In genomic region chr2:233349005-233349998, GRCh38 we compare ENCODE assay signal across 10 cellular contexts. TPM values are rescaled to one million over a fixed set of nuclear protein-coding genes. Genes with fewer than 3 reads are reported as not detected.
DNase-seq lines count a peak whose midpoint lies in the region; ATAC-seq, FAIRE-seq and TF ChIP-seq lines count a peak whose summit lies in the region.
"Had no signal": no experiment of that assay in that cellular context is flagged by ENCODE, and none has a peak within 500 bp of the region (broad histone marks: within the 10 kb centered on the region; RNA-seq: fewer than 3 reads in every experiment).

No MANE protein-coding gene starts in this region.

- H3K9me3 ChIP-seq in right atrium auricular region (no peaks in the 10 kb centered on the region), K562 (replicated peaks; ENCODE audit: control insufficient read depth, insufficient read depth, low read depth, low read length) (no peaks in the 10 kb centered on the region)

- in situ Hi-C loops in K562 (cut with MboI) = no loop called here

- DNase-seq in Right ventricle myocardium inferior (ENCODE audit: missing footprints) (peak; percentile 82), right atrium auricular region (ENCODE audit: low spot score) (no peak), K562 (ENCODE audit: extremely low read depth in 1 of 4, low spot score in 3 of 4) (no peak), nucleus accumbens (lab: John Stamatoyannopoulos, UW) (peak in 46 of 56 donors; percentile 26 to 90 (median 60))
- DNase-seq in stimulated activated CD4-positive, alpha-beta T cell treated with anti-CD3 and anti-CD28 coated beads, Interleukin-2, amount 100 ng/mL, for 24 hours = no peak

- H4K20me1 ChIP-seq in K562 (replicated peaks; ENCODE audit: control insufficient read depth, insufficient read depth, low read length) = no peaks in the 10 kb centered on the region

- no TSS peak for BruUV-seq in K562 (replicated peaks; lab: Mats Ljungman, UMichigan)

- no peak for TF ChIP-seq POLR2A in K562 (conservative IDR thresholded peaks at IDR 0.05)

- 41% methylated on average over 7 of the region's 15 CpGs for WGBS in K562 (ENCODE audit: insufficient coverage, low coverage, missing lambda C conversion rate)

- intact Hi-C loops in Right ventricle myocardium inferior (cut with DNase I) (no loop called here), K562 (cut with micrococcal nuclease) (no loop called here)

- TF ChIP-seq RAD21 in K562 (CRISPR knock-in tag; conservative IDR thresholded peaks at IDR 0.05 in 1 of 2, IDR thresholded peaks at IDR 0.05 in 1 of 2) = no peak

- peak overlapping the region in 1 of 2 experiments; percentile 51; a peak in 2 of 4 replicates for H3K9ac ChIP-seq in K562 (ENCODE audit: insufficient read depth in 1 of 2, low read depth in 2 of 2, low read length in 2 of 2)

- no peaks in the 10 kb centered on the region for H3K9me1 ChIP-seq in K562 (ENCODE audit: control insufficient read depth, insufficient read depth, low read length)

- POLR2A ChIA-PET in K562 (lab: Yijun Ruan, JAX) = interaction anchor here (0.7 to 1.0 kb wide), 3 partner anchors 11 to 23 kb away, joined by 3 to 4 read pairs (median 3); no protein-coding TSS in a partner anchor

- H3K4me1 ChIP-seq in right atrium auricular region = peaks cover 0 to 11% of the 10 kb centered on the region in 2 donors
- peaks cover 28% of the 10 kb centered on the region in 2 experiments for H3K4me1 ChIP-seq in K562 (replicated peaks in 1 of 2; ENCODE audit: control insufficient read depth in 2 of 2, insufficient read depth in 2 of 2, low read length in 2 of 2)

- H3K36me3 ChIP-seq in right atrium auricular region (no peaks in the 10 kb centered on the region), K562 (ENCODE audit: control insufficient read depth, insufficient read depth, low read length) (no peaks in the 10 kb centered on the region)

- TF ChIP-seq EP300 in K562 (IDR thresholded peaks at IDR 0.05; ENCODE audit: low read length) = no peak

- H3K4me2 ChIP-seq in K562 (ENCODE audit: insufficient read depth, low read length) = no peak overlapping the region

- TF ChIP-seq CTCF in right atrium auricular region (IDR thresholded peaks at IDR 0.05) = no peak
- no peak for TF ChIP-seq CTCF in K562 (IDR thresholded peaks at IDR 0.05 in 2 of 3, conservative IDR thresholded peaks at IDR 0.05 in 1 of 3; ENCODE audit: insufficient read depth in 2 of 3, low read depth in 1 of 3, low read length in 3 of 3)

- no peaks in the 10 kb centered on the region for H3K27me3 ChIP-seq in right atrium auricular region
- H3K27me3 ChIP-seq in K562 (ENCODE audit: control insufficient read depth in 2 of 2, insufficient read depth in 2 of 2, low read length in 2 of 2) = no peaks in the 10 kb centered on the region

- CTCF ChIA-PET in K562 (lab: Yijun Ruan, JAX; ENCODE audit: low intra/inter-chr PET ratio) = no interaction called here

- FAIRE-seq in K562 (lab: Jason Lieb, UNC) = no peak
- FAIRE-seq: TTC549 had no signal

- H3K79me2 ChIP-seq in K562 (ENCODE audit: control insufficient read depth, insufficient read depth, low read length) = no peaks in the 10 kb centered on the region

- H2AFZ ChIP-seq in K562 (ENCODE audit: low read depth, low read length) = no peak overlapping the region

- H3K4me3 ChIP-seq in right atrium auricular region = no peak overlapping the region
- no peak overlapping the region for H3K4me3 ChIP-seq in K562

- ATAC-seq in Right ventricle myocardium inferior (peak; percentile 73), HG03432 (IDR thresholded peaks at IDR 0.05; ENCODE audit: unreplicated experiment) (peak; percentile 57), K562 (no peak), HG02610 (IDR thresholded peaks at IDR 0.05; ENCODE audit: unreplicated experiment) (no peak), HG03565 (IDR thresholded peaks at IDR 0.05; ENCODE audit: unreplicated experiment) (no peak)

- H3K27ac ChIP-seq in right atrium auricular region (no peak overlapping the region), K562 (ENCODE audit: extremely low read depth, low read depth, low read length) (no peak overlapping the region)

TF ChIP-seq in K562, 482 proteins besides CTCF, POLR2A, EP300 and RAD21 (continues in another document):
- TF ChIP-seq CBFA2T3 (IDR thresholded peaks at IDR 0.05) (peak; percentile 58), KLF16 (IDR thresholded peaks at IDR 0.05) (peak; percentile 48; the same call in 1 of the 2 replicates), ZNF146 (CRISPR knock-in tag; IDR thresholded peaks at IDR 0.05; ENCODE audit: unreplicated experiment) (no peak), CTBP1 (IDR thresholded peaks at IDR 0.05; ENCODE audit: borderline replicate concordance) (no peak)

RNA-seq across cellular contexts. Expression of gene DGKD, which starts 5.0 kb away (rescaled TPM):
- total RNA-seq in Right ventricle myocardium inferior (29.2 TPM), right atrium auricular region (10 to 100 TPM; 18.4 to 40.1 TPM), K562 (2014; rRNA removed) (7.9 and 11.1 TPM in 2 replicates), K562 (2014; rRNA removed; fragmentation: Illumina TruSeq; extraction: Trizol) (10.6 and 13.4 TPM in 2 replicates), K562 (2015; rRNA removed; fragmentation: Illumina TruSeq; extraction: Trizol) (9.4 and 9.5 TPM in 2 replicates), K562 (2021) (22.8 and 29.5 TPM in 2 replicates)
- total RNA-seq in K562 (2011; cell fraction: chromatin; rRNA removed; ENCODE audit: low replicate concordance) = 163 and 241 TPM in 2 replicates
- total RNA-seq in K562 (2011; cell fraction: nucleolus; rRNA removed) = 70.9 and 79.1 TPM in 2 replicates
- total RNA-seq in K562 (2011; cell fraction: nucleoplasm; rRNA removed) = 80.4 and 94.8 TPM in 2 replicates
- polyA plus RNA-seq in K562 (2011; rRNA removed) (18.5 and 21.9 TPM in 2 replicates), K562 (2014; fragmentation: Illumina TruSeq; extraction: Trizol) (13.8 and 15.4 TPM in 2 replicates), K562 (2014; fragmentation: Nextera tagmentation; extraction: Ambion mirVana) (under 1 TPM; 0.52 to 0.66 TPM), K562 (2014; rRNA removed) (18.2 and 18.6 TPM in 2 replicates)
- 8.9 and 9.0 TPM in 2 replicates for polyA plus RNA-seq in K562 (2011; cell fraction: cytosol; rRNA removed)
- polyA plus RNA-seq in K562 (2011; cell fraction: nucleus; rRNA removed) = 107 and 120 TPM in 2 replicates
- 16.7 and 18.9 TPM in 2 replicates for polyA plus RNA-seq in K562 (2012)
- polyA minus RNA-seq in K562 (2011; rRNA and poly(A)+ RNA removed) = 26.1 and 43.5 TPM in 2 replicates
- polyA minus RNA-seq in K562 (2011; cell fraction: cytosol; rRNA and poly(A)+ RNA removed) = 10.3 and 13.8 TPM in 2 replicates
- polyA minus RNA-seq in K562 (2011; cell fraction: nucleus; rRNA and poly(A)+ RNA removed) = 19.5 and 27.5 TPM in 2 replicates

RNA-seq across cellular contexts. Expression of gene SAG, which starts 41.7 kb away (rescaled TPM):
- total RNA-seq in Right ventricle myocardium inferior (not detected), right atrium auricular region (1 to 10 TPM in 1 of 2 donors, not detected in 1; 2.9 TPM), K562 (2014; rRNA removed) (not detected in 2 replicates), K562 (2014; rRNA removed; fragmentation: Illumina TruSeq; extraction: Trizol) (not detected in 2 replicates), K562 (2015; rRNA removed; fragmentation: Illumina TruSeq; extraction: Trizol) (0.04 TPM in 1 of 2 replicates, not detected in the other), K562 (2021) (0.64 TPM in 1 of 2 replicates, not detected in the other)
- not detected in 2 replicates for total RNA-seq in K562 (2011; cell fraction: chromatin; rRNA removed; ENCODE audit: low replicate concordance)
- not detected in 2 replicates for total RNA-seq in K562 (2011; cell fraction: nucleolus; rRNA removed)
- not detected in 2 replicates for total RNA-seq in K562 (2011; cell fraction: nucleoplasm; rRNA removed)
- polyA plus RNA-seq in K562 (2011; rRNA removed) (not detected in 2 replicates), K562 (2014; fragmentation: Illumina TruSeq; extraction: Trizol) (not detected in 2 replicates), K562 (2014; fragmentation: Nextera tagmentation; extraction: Ambion mirVana) (under 1 TPM; 0.06 to 0.56 TPM), K562 (2014; rRNA removed) (not detected in 2 replicates)
- not detected in 2 replicates for polyA plus RNA-seq in K562 (2011; cell fraction: cytosol; rRNA removed)
- polyA plus RNA-seq in K562 (2011; cell fraction: nucleus; rRNA removed) = not detected in 2 replicates
- 0.03 TPM in 1 of 2 replicates, not detected in the other for polyA plus RNA-seq in K562 (2012)
- not detected in 2 replicates for polyA minus RNA-seq in K562 (2011; rRNA and poly(A)+ RNA removed)
- not detected in 2 replicates for polyA minus RNA-seq in K562 (2011; cell fraction: cytosol; rRNA and poly(A)+ RNA removed)
- polyA minus RNA-seq in K562 (2011; cell fraction: nucleus; rRNA and poly(A)+ RNA removed) = 0.11 TPM in 1 of 2 replicates, not detected in the other
- total RNA-seq: urinary bladder had no signal

Comparison
In these comparisons a context has a peak if more than half of its experiments do, and no peak if none do; other contexts are left out.
1. DNase-seq: peak in Right ventricle myocardium inferior (single experiment) and nucleus accumbens (46 of 56); none in right atrium auricular region (single experiment), K562 (0 of 4) and stimulated activated CD4-positive, alpha-beta T cell treated with anti-CD3 and anti-CD28 coated beads, Interleukin-2, amount 100 ng/mL, for 24 hours (0 of 2).
2. ATAC-seq: peak in Right ventricle myocardium inferior (single experiment) and HG03432 (single experiment); none in K562 (single experiment), HG02610 (single experiment) and HG03565 (single experiment).